Comparison of ENCODE assay signal across 9 cellular contexts in the genomic region with DNA sequence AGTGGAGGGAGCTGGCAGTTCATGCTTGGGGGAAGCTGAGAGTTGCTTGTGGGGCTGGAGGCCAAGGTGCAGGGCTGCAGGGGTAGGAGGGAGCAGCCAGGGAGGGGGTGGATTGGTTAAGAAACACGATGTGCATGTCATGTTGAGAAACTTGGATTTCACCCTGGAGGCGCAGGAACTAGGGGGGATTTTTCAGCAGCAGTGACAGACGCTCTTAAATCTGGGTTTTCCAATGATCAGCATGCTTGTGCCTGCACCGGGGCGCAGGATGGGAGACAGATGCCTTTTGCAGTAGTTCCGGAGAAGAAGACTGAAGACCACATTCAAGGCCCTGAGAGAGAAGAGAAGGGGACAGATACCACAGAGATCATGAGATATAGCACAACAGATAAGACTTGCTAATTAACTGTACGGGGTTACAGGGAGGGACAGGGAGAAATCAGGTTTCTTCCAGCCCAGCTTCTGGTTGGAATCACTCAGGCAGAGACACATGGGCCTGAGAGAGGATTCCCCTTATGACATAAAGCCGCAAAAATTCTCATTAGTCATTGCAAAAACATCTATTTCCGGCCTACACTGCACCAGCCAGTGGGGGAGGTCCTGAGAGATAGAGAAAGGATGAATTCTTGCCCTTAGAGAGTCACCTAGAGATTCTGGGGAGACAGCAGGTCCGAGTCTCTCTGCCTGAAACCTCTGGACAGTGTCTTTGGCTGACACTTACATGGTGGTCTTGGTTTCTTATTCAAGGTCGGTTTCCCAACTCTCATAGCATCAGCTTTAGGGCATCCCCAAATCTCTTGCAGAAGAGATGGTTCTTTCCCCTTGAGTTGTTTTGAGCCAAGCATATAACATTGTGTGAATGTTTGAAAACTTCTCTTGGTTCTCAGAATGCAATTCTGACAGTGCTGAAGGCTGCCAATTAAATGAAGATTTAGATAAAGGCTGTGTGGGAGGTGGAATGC. TPM values are rescaled to one million over a fixed set of nuclear protein-coding genes. Genes with fewer than 3 reads are reported as not detected.
DNase-seq lines count a peak whose midpoint lies in the region; ATAC-seq, FAIRE-seq and TF ChIP-seq lines count a peak whose summit lies in the region.
"Had no signal": no experiment of that assay in that cellular context is flagged by ENCODE, and none has a peak within 500 bp of the region (broad histone marks: within the 10 kb centered on the region; RNA-seq: fewer than 3 reads in every experiment).

No MANE protein-coding gene starts in this region.

- H3K9me3 ChIP-seq in SJSA1 (replicated peaks) = no peaks in the 10 kb centered on the region
- no peaks in the 10 kb centered on the region for H3K9me3 ChIP-seq in K562 (replicated peaks; ENCODE audit: control insufficient read depth, insufficient read depth, low read depth, low read length)
- H3K9me3 ChIP-seq in mucosa of descending colon = no peaks in the 10 kb centered on the region

- ATAC-seq in HG03045 (IDR thresholded peaks at IDR 0.05; ENCODE audit: unreplicated experiment) = peak; percentile 70
- peak; percentile 28; the same call in 1 of the 3 replicates for ATAC-seq in K562
- ATAC-seq in mucosa of descending colon = peak; percentile 61

- no peaks in the 10 kb centered on the region for H3K9me1 ChIP-seq in K562 (ENCODE audit: control insufficient read depth, insufficient read depth, low read length)

- intact Hi-C loops in K562 (cut with micrococcal nuclease) = no loop called here
- intact Hi-C loops in mucosa of descending colon (cut with DNase I, micrococcal nuclease) = no loop called here

- H3K36me3 ChIP-seq in SJSA1 = no peaks in the 10 kb centered on the region
- no peaks in the 10 kb centered on the region for H3K36me3 ChIP-seq in K562 (ENCODE audit: control insufficient read depth, insufficient read depth, low read length)
- H3K36me3 ChIP-seq in mucosa of descending colon (ENCODE audit: low read depth) = no peaks in the 10 kb centered on the region

- H3K9ac ChIP-seq in K562 (ENCODE audit: insufficient read depth in 1 of 2, low read depth in 2 of 2, low read length in 2 of 2) = no peak overlapping the region

- no peak for FAIRE-seq in K562 (lab: Jason Lieb, UNC)

- no peak overlapping the region for H3K4me2 ChIP-seq in K562 (ENCODE audit: insufficient read depth, low read length)

- H3K79me2 ChIP-seq in K562 (ENCODE audit: control insufficient read depth, insufficient read depth, low read length) = no peaks in the 10 kb centered on the region

- H3K27me3 ChIP-seq in SJSA1 (replicated peaks) (no peaks in the 10 kb centered on the region), K562 (ENCODE audit: control insufficient read depth in 2 of 2, insufficient read depth in 2 of 2, low read length in 2 of 2) (no peaks in the 10 kb centered on the region)

- H3K4me3 ChIP-seq in SJSA1 (peak overlapping the region; percentile 8; the same call in 1 of the 2 replicates), K562 (no peak overlapping the region), mucosa of descending colon (no peak overlapping the region)

- no peak for TF ChIP-seq POLR2A in K562 (conservative IDR thresholded peaks at IDR 0.05)

- no peak for TF ChIP-seq EP300 in K562 (IDR thresholded peaks at IDR 0.05; ENCODE audit: low read length)

- no peak for TF ChIP-seq CTCF in K562 (IDR thresholded peaks at IDR 0.05 in 2 of 3, conservative IDR thresholded peaks at IDR 0.05 in 1 of 3; ENCODE audit: insufficient read depth in 2 of 3, low read depth in 1 of 3, low read length in 3 of 3)
- TF ChIP-seq CTCF in mucosa of descending colon (IDR thresholded peaks at IDR 0.05) = no peak

- H3K4me1 ChIP-seq in SJSA1 (replicated peaks) = peaks cover 57% of the 10 kb centered on the region
- H3K4me1 ChIP-seq in K562 (replicated peaks in 1 of 2; ENCODE audit: control insufficient read depth in 2 of 2, insufficient read depth in 2 of 2, low read length in 2 of 2) = no peaks in the 10 kb centered on the region
- H3K4me1 ChIP-seq in mucosa of descending colon (ENCODE audit: low read depth) = peaks cover 9% of the 10 kb centered on the region

- CTCF ChIA-PET in K562 (lab: Yijun Ruan, JAX; ENCODE audit: low intra/inter-chr PET ratio) = no interaction called here

- WGBS in K562 (ENCODE audit: insufficient coverage, low coverage, missing lambda C conversion rate) = 2% methylated on average over 11 of the region's 11 CpGs

- H3K27ac ChIP-seq in SJSA1 (peak overlapping the region; percentile 98), K562 (ENCODE audit: extremely low read depth, low read depth, low read length) (no peak overlapping the region)
- H3K27ac ChIP-seq: 22Rv1 had no signal

- POLR2A ChIA-PET in K562 (lab: Yijun Ruan, JAX) = no interaction called here

- no peaks in the 10 kb centered on the region for H4K20me1 ChIP-seq in K562 (replicated peaks; ENCODE audit: control insufficient read depth, insufficient read depth, low read length)

- no peak for TF ChIP-seq RAD21 in K562 (CRISPR knock-in tag; conservative IDR thresholded peaks at IDR 0.05 in 1 of 2, IDR thresholded peaks at IDR 0.05 in 1 of 2)

- no TSS peak for BruUV-seq in K562 (replicated peaks; lab: Mats Ljungman, UMichigan)

- in situ Hi-C loops in K562 (cut with MboI) = no loop called here

- no peak overlapping the region for H2AFZ ChIP-seq in K562 (ENCODE audit: low read depth, low read length)

- peak; percentile 14 for DNase-seq in NK-92 treated with Interleukin-12 subunit alpha and Interleukin-12 subunit beta, amount 100 ng/mL, for 24 hours (lab: John Stamatoyannopoulos, UW)
- DNase-seq in NK-92 (lab: John Stamatoyannopoulos, UW; ENCODE audit: unreplicated experiment) = no peak
- DNase-seq in SJSA1 (ENCODE audit: low read depth in 1 of 2, low spot score in 2 of 2) = peak; percentile 88 to 99
- peak in 1 of 4 experiments; percentile 5 for DNase-seq in K562 (ENCODE audit: extremely low read depth in 1 of 4, low spot score in 3 of 4)
- peak in 1 of 3 donors; percentile 40 for DNase-seq in mucosa of descending colon
- DNase-seq in NCI-H446 treated with DMSO at 0.1 percent for 48 hours (lab: John Stamatoyannopoulos, UW) = no peak
- no peak for DNase-seq in C1 segment of cervical spinal cord (lab: John Stamatoyannopoulos, UW)

TF ChIP-seq in K562, 482 proteins besides CTCF, POLR2A, EP300 and RAD21 (continues in another document):
- TF ChIP-seq CEBPB (tag; IDR thresholded peaks at IDR 0.05) (no peak), NFE2 (IDR thresholded peaks at IDR 0.05; ENCODE audit: low read depth) (0 out of 2 replicates have a peak, but pooled peaks have one; percentile 16), MCM5 (IDR thresholded peaks at IDR 0.05; ENCODE audit: low read depth) (no peak), WHSC1 (IDR thresholded peaks at IDR 0.05; ENCODE audit: low read length) (no peak), TRIM24 (IDR thresholded peaks at IDR 0.05) (no peak), ZNF586 (CRISPR knock-in tag; conservative IDR thresholded peaks at IDR 0.05) (no peak), FOSL1 (tag; conservative IDR thresholded peaks at IDR 0.05) (peak; percentile 50), HDAC6 (IDR thresholded peaks at IDR 0.05; ENCODE audit: low read depth, low read length) (no peak), ZEB2 (IDR thresholded peaks at IDR 0.05) (no peak)
- TF ChIP-seq, protein P1, sequence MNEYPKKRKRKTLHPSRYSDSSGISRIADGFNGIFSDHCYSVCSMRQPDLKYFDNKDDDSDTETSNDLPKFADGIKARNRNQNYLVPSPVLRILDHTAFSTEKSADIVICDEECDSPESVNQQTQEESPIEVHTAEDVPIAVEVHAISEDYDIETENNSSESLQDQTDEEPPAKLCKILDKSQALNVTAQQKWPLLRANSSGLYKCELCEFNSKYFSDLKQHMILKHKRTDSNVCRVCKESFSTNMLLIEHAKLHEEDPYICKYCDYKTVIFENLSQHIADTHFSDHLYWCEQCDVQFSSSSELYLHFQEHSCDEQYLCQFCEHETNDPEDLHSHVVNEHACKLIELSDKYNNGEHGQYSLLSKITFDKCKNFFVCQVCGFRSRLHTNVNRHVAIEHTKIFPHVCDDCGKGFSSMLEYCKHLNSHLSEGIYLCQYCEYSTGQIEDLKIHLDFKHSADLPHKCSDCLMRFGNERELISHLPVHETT (CRISPR knock-in tag; conservative IDR thresholded peaks at IDR 0.05 in 1 of 2, IDR thresholded peaks at IDR 0.05 in 1 of 2) = no peak

RNA-seq across cellular contexts. Expression of a gene that starts 27.1 kb away (rescaled TPM):
- 60.7 and 62.5 TPM in 2 replicates for total RNA-seq in SJSA1 (2014; rRNA removed; shearing (Covaris generic))
- total RNA-seq in K562 (2011; cell fraction: chromatin; rRNA removed; ENCODE audit: low replicate concordance) = not detected in 2 replicates
- total RNA-seq in K562 (2011; cell fraction: nucleolus; rRNA removed) = not detected in 2 replicates
- total RNA-seq in K562 (2011; cell fraction: nucleoplasm; rRNA removed) = not detected in 2 replicates
- total RNA-seq in K562 (2014; rRNA removed) (not detected in 2 replicates), K562 (2014; rRNA removed; fragmentation: Illumina TruSeq; extraction: Trizol) (not detected in 2 replicates), K562 (2015; rRNA removed; fragmentation: Illumina TruSeq; extraction: Trizol) (not detected in 2 replicates), K562 (2021) (not detected in 2 replicates), mucosa of descending colon (10 to 100 TPM in 1 of 3 donors, 1 to 10 TPM in 2; 4.9 to 11.2 (median 9.8) TPM)
- polyA plus RNA-seq in K562 (2011; rRNA removed) (not detected in 2 replicates), K562 (2014; fragmentation: Illumina TruSeq; extraction: Trizol) (not detected in 2 replicates), K562 (2014; fragmentation: Nextera tagmentation; extraction: Ambion mirVana) (under 1 TPM in 1 of 2 experiments, not detected in 1; 0.03 TPM), K562 (2014; rRNA removed) (not detected in 2 replicates)
- polyA plus RNA-seq in K562 (2011; cell fraction: cytosol; rRNA removed) = 0.01 TPM in 1 of 2 replicates, not detected in the other
- polyA plus RNA-seq in K562 (2011; cell fraction: nucleus; rRNA removed) = not detected in 2 replicates
- polyA plus RNA-seq in K562 (2012) = not detected in 2 replicates
- polyA minus RNA-seq in K562 (2011; rRNA and poly(A)+ RNA removed) = not detected in 2 replicates
- not detected in 2 replicates for polyA minus RNA-seq in K562 (2011; cell fraction: cytosol; rRNA and poly(A)+ RNA removed)
- polyA minus RNA-seq in K562 (2011; cell fraction: nucleus; rRNA and poly(A)+ RNA removed) = not detected in 2 replicates

Comparison
In these comparisons a context has a peak if more than half of its experiments do, and no peak if none do; other contexts are left out.
1. DNase-seq: peak in NK-92 treated with Interleukin-12 subunit alpha and Interleukin-12 subunit beta, amount 100 ng/mL, for 24 hours (single experiment) and SJSA1 (2 of 2); none in NK-92 (single experiment), NCI-H446 treated with DMSO at 0.1 percent for 48 hours (single experiment) and C1 segment of cervical spinal cord (0 of 14).
2. RNA of a gene that starts 27.1 kb away (total RNA-seq): 60.7 to 62.5 TPM in SJSA1 and 4.9 to 11.2 TPM in mucosa of descending colon; not detected in K562; every median in the first group is over 4 times any median in the second.
3. Peak in every context shown above with its lines, with median percentiles within 50 percentile points of each other: ATAC-seq.